ENCODE assay signal across 9 cellular contexts in genomic region chr2:181374741-181375675, GRCh38.
DNase-seq lines count a peak whose midpoint lies in the region; ATAC-seq, FAIRE-seq and TF ChIP-seq lines count a peak whose summit lies in the region.
"Had no signal": no experiment of that assay in that cellular context is flagged by ENCODE, and none has a peak within 500 bp of the region (broad histone marks: within the 10 kb centered on the region; RNA-seq: fewer than 3 reads in every experiment).

No MANE protein-coding gene starts in this region.

- H3K27me3 ChIP-seq in astrocyte (ENCODE audit: insufficient read depth, low read length) (no peaks in the 10 kb centered on the region), breast epithelium (no peaks in the 10 kb centered on the region), left ventricle myocardium inferior (ENCODE audit: low read depth) (no peaks in the 10 kb centered on the region), upper lobe of left lung (no peaks in the 10 kb centered on the region)

- ATAC-seq in GM21381 (IDR thresholded peaks at IDR 0.05; ENCODE audit: unreplicated experiment) (peak; percentile 70), HG03175 (IDR thresholded peaks at IDR 0.05; ENCODE audit: unreplicated experiment) (peak; percentile 89), upper lobe of left lung (ENCODE audit: low FRiP score in 2 of 2) (no peak)

- H3K4me1 ChIP-seq in astrocyte (ENCODE audit: insufficient read depth, low read length) (peaks cover 13% of the 10 kb centered on the region), breast epithelium (no peaks in the 10 kb centered on the region), left ventricle myocardium inferior (peaks cover 14% of the 10 kb centered on the region), upper lobe of left lung (peaks cover 0 to 8% (median 3%) of the 10 kb centered on the region in 4 donors)

- no peak for FAIRE-seq in astrocyte (lab: Jason Lieb, UNC)

- no peak overlapping the region for H2AFZ ChIP-seq in astrocyte (ENCODE audit: low read depth, low read length)

- H3K4me1 Mint-ChIP-seq in astrocyte (ENCODE audit: low read depth, unreplicated experiment) = peaks cover 29% of the 10 kb centered on the region

- DNase-seq in GM12865 (ENCODE audit: low read depth) (peak; percentile 60), astrocyte (ENCODE audit: low read depth) (peak; percentile 64), breast epithelium (ENCODE audit: low spot score in 2 of 2) (no peak), left ventricle myocardium inferior (no peak), upper lobe of left lung (no peak), NCI-H510A (lab: John Stamatoyannopoulos, UW) (no peak)
- DNase-seq: stimulated activated CD4-positive, alpha-beta T cell treated with anti-CD3 and anti-CD28 coated beads, Interleukin-4, amount 100 ng/mL, for 24 hours had no signal

- TF ChIP-seq EP300 in upper lobe of left lung (IDR thresholded peaks at IDR 0.05) = no peak

- no peaks in the 10 kb centered on the region for H3K36me3 Mint-ChIP-seq in astrocyte (ENCODE audit: low read depth, unreplicated experiment)

- H3K27ac ChIP-seq in astrocyte (ENCODE audit: low read depth, low read length) = no peak overlapping the region
- no peak overlapping the region for H3K27ac ChIP-seq in breast epithelium
- no peak overlapping the region for H3K27ac ChIP-seq in left ventricle myocardium inferior (replicated peaks)
- no peak overlapping the region for H3K27ac ChIP-seq in upper lobe of left lung

- H3K36me3 ChIP-seq in astrocyte (ENCODE audit: insufficient read depth, low read length) (no peaks in the 10 kb centered on the region), breast epithelium (no peaks in the 10 kb centered on the region), left ventricle myocardium inferior (no peaks in the 10 kb centered on the region), upper lobe of left lung (no peaks in the 10 kb centered on the region)

- no peaks in the 10 kb centered on the region for H4K20me1 ChIP-seq in astrocyte (ENCODE audit: insufficient read depth, low read length)

- no peak for TF ChIP-seq POLR2A in breast epithelium (IDR thresholded peaks at IDR 0.05)
- no peak for TF ChIP-seq POLR2A in upper lobe of left lung (IDR thresholded peaks at IDR 0.05)

- no peaks in the 10 kb centered on the region for H3K9me3 Mint-ChIP-seq in astrocyte (ENCODE audit: unreplicated experiment)

- intact Hi-C loops in breast epithelium (cut with DNase I; ENCODE audit: low total_unique reads) = no loop called here
- intact Hi-C loops in left ventricle myocardium inferior (cut with micrococcal nuclease) = no loop called here

- no peak overlapping the region for H3K4me3 Mint-ChIP-seq in astrocyte (ENCODE audit: unreplicated experiment)

- no peak overlapping the region for H3K4me2 ChIP-seq in astrocyte (ENCODE audit: low read length)

- peak overlapping the region; percentile 10; the same call in 1 of the 2 replicates for H3K4me3 ChIP-seq in GM12865 (ENCODE audit: low read depth, low read length)
- H3K4me3 ChIP-seq in astrocyte (ENCODE audit: insufficient read depth, low read depth, low read length) = no peak overlapping the region
- no peak overlapping the region for H3K4me3 ChIP-seq in breast epithelium
- no peak overlapping the region for H3K4me3 ChIP-seq in left ventricle myocardium inferior
- no peak overlapping the region for H3K4me3 ChIP-seq in upper lobe of left lung

- H3K27ac Mint-ChIP-seq in astrocyte (ENCODE audit: unreplicated experiment) = no peak overlapping the region

- H3K9ac ChIP-seq in astrocyte (ENCODE audit: low read length) = no peak overlapping the region

- WGBS in upper lobe of left lung, 2 donors = 53 to 58% methylated on average over 9 of the region's 9 CpGs

- no peaks in the 10 kb centered on the region for H3K9me3 ChIP-seq in astrocyte (ENCODE audit: insufficient read depth, low read depth, low read length)
- H3K9me3 ChIP-seq in breast epithelium = no peaks in the 10 kb centered on the region
- no peaks in the 10 kb centered on the region for H3K9me3 ChIP-seq in left ventricle myocardium inferior (replicated peaks)
- no peaks in the 10 kb centered on the region for H3K9me3 ChIP-seq in upper lobe of left lung

- no peaks in the 10 kb centered on the region for H3K79me2 ChIP-seq in astrocyte (ENCODE audit: insufficient read depth, low read length)

- no peaks in the 10 kb centered on the region for H3K27me3 Mint-ChIP-seq in astrocyte (ENCODE audit: low read depth, unreplicated experiment)

- no peak for TF ChIP-seq CTCF in GM12865 (IDR thresholded peaks at IDR 0.05; ENCODE audit: insufficient read depth, low read depth, low read length, missing control alignments)
- TF ChIP-seq CTCF in astrocyte (IDR thresholded peaks at IDR 0.05; ENCODE audit: insufficient read depth, low read depth, low read length) = no peak
- no peak for TF ChIP-seq CTCF in breast epithelium (IDR thresholded peaks at IDR 0.05)
- TF ChIP-seq CTCF in left ventricle myocardium inferior (IDR thresholded peaks at IDR 0.05; ENCODE audit: borderline replicate concordance) = no peak
- no peak for TF ChIP-seq CTCF in upper lobe of left lung (IDR thresholded peaks at IDR 0.05)

Comparison
In these comparisons a context has a peak if more than half of its experiments do, and no peak if none do; other contexts are left out.
1. DNase-seq: peak in GM12865 (single experiment) and astrocyte (single experiment); none in breast epithelium (0 of 2), left ventricle myocardium inferior (single experiment), upper lobe of left lung (0 of 2) and NCI-H510A (single experiment).
2. ATAC-seq: peak in GM21381 (single experiment) and HG03175 (single experiment); none in upper lobe of left lung (0 of 2).